ENCODE assay signal across 8 cellular contexts in genomic region chr1:111515291-111516007, GRCh38. TPM values are rescaled to one million over a fixed set of nuclear protein-coding genes. Genes with fewer than 3 reads are reported as not detected.
A peak's percentile ranks its signal among the peaks of the same experiment; 100 is the strongest.
DNase-seq lines count a peak whose midpoint lies in the region; ATAC-seq lines count a peak whose summit lies in the region.

No MANE protein-coding gene starts in this region.

- H3K4me1 Mint-ChIP-seq in immature natural killer cell = peaks cover 24 to 28% of the 10 kb centered on the region in 2 donors
- H3K4me1 Mint-ChIP-seq in stimulated activated naive CD8-positive, alpha-beta T cell treated with anti-CD3 and anti-CD28 coated beads, Interleukin-15, amount 100 ng/mL, for 72 hours = peaks cover 12% of the 10 kb centered on the region

- no peaks in the 10 kb centered on the region for H3K9me3 Mint-ChIP-seq in immature natural killer cell
- H3K9me3 Mint-ChIP-seq in stimulated activated naive CD8-positive, alpha-beta T cell treated with anti-CD3 and anti-CD28 coated beads, Interleukin-15, amount 100 ng/mL, for 72 hours = no peaks in the 10 kb centered on the region

- H3K4me3 Mint-ChIP-seq in immature natural killer cell = peak overlapping the region; percentile 74 to 88 (median 84)
- peak overlapping the region; percentile 64 to 82 for H3K4me3 Mint-ChIP-seq in stimulated activated naive CD8-positive, alpha-beta T cell treated with anti-CD3 and anti-CD28 coated beads, Interleukin-15, amount 100 ng/mL, for 72 hours

- H3K27ac Mint-ChIP-seq in immature natural killer cell = peak overlapping the region in 3 of 6 donors; percentile 19 to 84 (median 30)
- peak overlapping the region in 1 of 2 donors; percentile 36 for H3K27ac Mint-ChIP-seq in stimulated activated naive CD8-positive, alpha-beta T cell treated with anti-CD3 and anti-CD28 coated beads, Interleukin-15, amount 100 ng/mL, for 72 hours

- no peaks in the 10 kb centered on the region for H3K36me3 Mint-ChIP-seq in immature natural killer cell

- no peaks in the 10 kb centered on the region for H3K27me3 Mint-ChIP-seq in immature natural killer cell (ENCODE audit: low read depth in 3 of 3)
- H3K27me3 Mint-ChIP-seq in stimulated activated naive CD8-positive, alpha-beta T cell treated with anti-CD3 and anti-CD28 coated beads, Interleukin-15, amount 100 ng/mL, for 72 hours = peaks cover 8% of the 10 kb centered on the region

- ATAC-seq in HG03521 (IDR thresholded peaks at IDR 0.05; ENCODE audit: unreplicated experiment) (peak; percentile 19), HG02840 (IDR thresholded peaks at IDR 0.05; ENCODE audit: low FRiP score, unreplicated experiment) (no peak)
- peak; percentile 10 for ATAC-seq in stimulated activated naive CD8-positive, alpha-beta T cell treated with anti-CD3 and anti-CD28 coated beads, Interleukin-15, amount 100 ng/mL, for 72 hours

- DNase-seq in GF-D8 (lab: John Stamatoyannopoulos, UW) (peak; percentile 22), amniotic stem cell (lab: John Stamatoyannopoulos, UW) (peak; percentile 8), immature natural killer cell (peak; percentile 4 to 22 (median 12)), NCI-H345 treated with DMSO at 0.1 percent for 48 hours (lab: John Stamatoyannopoulos, UW; ENCODE audit: unreplicated experiment) (no peak)
- peak in 1 of 2 donors; percentile 25 for DNase-seq in stimulated activated naive CD8-positive, alpha-beta T cell treated with anti-CD3 and anti-CD28 coated beads, Interleukin-15, amount 100 ng/mL, for 72 hours
- no peak for DNase-seq in activated CD4-positive, CD25-positive, alpha-beta regulatory T cell (lab: John Stamatoyannopoulos, UW)

RNA-seq across cellular contexts. Expression of gene ADORA3, which starts 12.0 kb away (rescaled TPM):
- under 1 TPM in 1 of 3 donors, not detected in 2; 0.23 TPM for polyA plus RNA-seq in immature natural killer cell

RNA-seq across cellular contexts. Expression of gene TMIGD3, which starts 12.0 kb away (rescaled TPM):
- not detected for polyA plus RNA-seq in immature natural killer cell

RNA-seq across cellular contexts. Expression of gene C1orf162, which starts 41.7 kb away (rescaled TPM):
- 100 to 1,000 TPM; 421 to 818 (median 559) TPM for polyA plus RNA-seq in immature natural killer cell

Comparison
In these comparisons a context has a peak if more than half of its experiments do, and no peak if none do; other contexts are left out.
1. DNase-seq: peak in GF-D8 (single experiment), amniotic stem cell (single experiment) and immature natural killer cell (3 of 3); none in NCI-H345 treated with DMSO at 0.1 percent for 48 hours (single experiment) and activated CD4-positive, CD25-positive, alpha-beta regulatory T cell (0 of 4).